10 cellular contexts compared by ENCODE assay signal in the genomic region with DNA sequence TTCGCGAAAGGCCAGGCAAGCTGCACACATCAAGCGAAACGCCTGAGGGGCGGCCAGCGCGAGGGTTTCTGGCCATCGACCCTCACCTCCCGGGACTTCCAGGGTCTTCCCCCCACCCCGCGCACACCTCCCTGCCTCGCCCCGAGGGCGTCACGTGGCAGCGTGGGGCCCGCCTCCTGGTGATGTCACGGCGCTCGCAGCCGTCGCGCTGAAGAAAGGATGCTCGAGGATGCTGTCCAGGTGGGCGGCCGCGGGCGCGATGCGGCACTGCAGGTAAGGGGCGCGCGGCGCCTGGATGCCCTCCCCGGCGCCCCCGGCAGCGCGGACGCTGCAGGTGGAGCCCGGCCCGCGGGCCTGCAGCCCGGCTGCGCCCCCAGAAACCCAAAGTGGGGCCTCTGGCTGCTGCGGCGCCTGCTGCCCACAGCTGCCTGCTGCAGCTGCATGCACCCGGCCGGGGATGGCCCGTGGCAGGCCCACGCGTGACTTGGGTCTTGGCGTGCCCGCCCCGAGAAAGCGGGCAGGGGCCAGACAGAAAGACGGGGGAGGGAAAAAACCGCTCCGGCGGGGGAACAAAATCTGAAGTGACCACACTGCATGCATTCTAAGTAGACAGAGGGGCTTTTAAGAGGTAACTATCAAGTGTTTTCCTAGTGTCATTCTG. TPM values are rescaled to one million over a fixed set of nuclear protein-coding genes. Genes with fewer than 3 reads are reported as not detected.
DNase-seq lines count a peak whose midpoint lies in the region; ATAC-seq and TF ChIP-seq lines count a peak whose summit lies in the region.
"Had no signal": no experiment of that assay in that cellular context is flagged by ENCODE, and none has a peak within 500 bp of the region (broad histone marks: within the 10 kb centered on the region; RNA-seq: fewer than 3 reads in every experiment).

No MANE protein-coding gene starts in this region.

- no peak for TF ChIP-seq POLR2A in prostate gland (IDR thresholded peaks at IDR 0.05)

- H3K9me3 ChIP-seq in iPS DF 6.9 (ENCODE audit: control insufficient read depth, insufficient read depth, low read length), result no peaks in the 10 kb centered on the region
- no peaks in the 10 kb centered on the region for H3K9me3 ChIP-seq in prostate gland
- H3K9me3 ChIP-seq: uterus had no signal

- intact Hi-C loops in activated naive CD4-positive, alpha-beta T cell treated with anti-CD3 and anti-CD28 coated beads for 36 hours (cut with micrococcal nuclease), result no loop called here
- intact Hi-C loops in prostate gland (cut with DNase I), result no loop called here

- TF ChIP-seq CTCF in prostate gland (IDR thresholded peaks at IDR 0.05), result no peak

- H3K4me3 ChIP-seq in iPS DF 6.9 (ENCODE audit: low read length) (peak overlapping the region; percentile 33; the same call in 1 of the 2 replicates), prostate gland (no peak overlapping the region)

- no CpG with 5 or more reads among the region's 60 CpGs for WGBS in iPS DF 6.9 (ENCODE audit: insufficient coverage, insufficient read length)
- WGBS in prostate gland, result 30% methylated on average over 13 of the region's 60 CpGs

- no peaks in the 10 kb centered on the region for H3K36me3 ChIP-seq in iPS DF 6.9 (ENCODE audit: control insufficient read depth, insufficient read depth, low read length)
- no peaks in the 10 kb centered on the region for H3K36me3 ChIP-seq in prostate gland
- H3K36me3 ChIP-seq: uterus had no signal

- peak; percentile 57 for ATAC-seq in HG03442 (IDR thresholded peaks at IDR 0.05; ENCODE audit: unreplicated experiment)
- peak; percentile 57 to 61 for ATAC-seq in stimulated activated naive B cell treated with anti-CD40 and anti-IgM and Interleukin-4, amounts not matched to agents 10 μg/mL and 1 μg/mL and 100 μg/mL, for 72 hours (replicated peaks)
- no peak for ATAC-seq in GM21529 (IDR thresholded peaks at IDR 0.05; ENCODE audit: unreplicated experiment)

- H3K4me3 Mint-ChIP-seq in activated naive CD4-positive, alpha-beta T cell treated with anti-CD3 and anti-CD28 coated beads for 36 hours, result no peak overlapping the region
- H3K4me3 Mint-ChIP-seq in stimulated activated naive B cell treated with anti-CD40 and anti-IgM and Interleukin-4, amounts not matched to agents 10 μg/mL and 1 μg/mL and 100 μg/mL, for 72 hours, result peak overlapping the region; percentile 81 to 85

- no peaks in the 10 kb centered on the region for H3K9me3 Mint-ChIP-seq in activated naive CD4-positive, alpha-beta T cell treated with anti-CD3 and anti-CD28 coated beads for 36 hours
- H3K9me3 Mint-ChIP-seq in stimulated activated naive B cell treated with anti-CD40 and anti-IgM and Interleukin-4, amounts not matched to agents 10 μg/mL and 1 μg/mL and 100 μg/mL, for 72 hours, result no peaks in the 10 kb centered on the region

- H3K27ac ChIP-seq in iPS DF 6.9 (ENCODE audit: low read length) (no peak overlapping the region), prostate gland (no peak overlapping the region)
- H3K27ac ChIP-seq: epithelial cell of prostate had no signal

- peaks cover 9% of the 10 kb centered on the region for H3K4me1 Mint-ChIP-seq in activated naive CD4-positive, alpha-beta T cell treated with anti-CD3 and anti-CD28 coated beads for 36 hours (ENCODE audit: low read depth)
- H3K4me1 Mint-ChIP-seq in stimulated activated naive B cell treated with anti-CD40 and anti-IgM and Interleukin-4, amounts not matched to agents 10 μg/mL and 1 μg/mL and 100 μg/mL, for 72 hours, result peaks cover 26 to 61% of the 10 kb centered on the region in 2 donors

- no peaks in the 10 kb centered on the region for H3K27me3 ChIP-seq in iPS DF 6.9 (ENCODE audit: control insufficient read depth, insufficient read depth, low read length)
- no peaks in the 10 kb centered on the region for H3K27me3 ChIP-seq in prostate gland (replicated peaks; ENCODE audit: insufficient read depth)

- CTCF ChIA-PET in activated naive CD4-positive, alpha-beta T cell treated with anti-CD3 and anti-CD28 coated beads for 36 hours (lab: Charles Lee), result no interaction called here

- DNase-seq in GM03348 (ENCODE audit: low spot score) (peak; percentile 54), iPS DF 6.9 (ENCODE audit: low read depth, low spot score) (no peak), NCI-H1048 (lab: John Stamatoyannopoulos, UW) (no peak), prostate gland (ENCODE audit: low spot score) (no peak)
- peak; percentile 13 for DNase-seq in activated naive CD4-positive, alpha-beta T cell treated with anti-CD3 and anti-CD28 coated beads for 36 hours
- peak; percentile 37 for DNase-seq in stimulated activated naive B cell treated with anti-CD40 and anti-IgM and Interleukin-4, amounts not matched to agents 10 μg/mL and 1 μg/mL and 100 μg/mL, for 72 hours

- H3K36me3 Mint-ChIP-seq in activated naive CD4-positive, alpha-beta T cell treated with anti-CD3 and anti-CD28 coated beads for 36 hours (ENCODE audit: low read depth), result no peaks in the 10 kb centered on the region
- peaks cover 20 to 22% of the 10 kb centered on the region in 2 donors for H3K36me3 Mint-ChIP-seq in stimulated activated naive B cell treated with anti-CD40 and anti-IgM and Interleukin-4, amounts not matched to agents 10 μg/mL and 1 μg/mL and 100 μg/mL, for 72 hours

- H3K27ac Mint-ChIP-seq in activated naive CD4-positive, alpha-beta T cell treated with anti-CD3 and anti-CD28 coated beads for 36 hours, result no peak overlapping the region
- peak overlapping the region; percentile 62 for H3K27ac Mint-ChIP-seq in stimulated activated naive B cell treated with anti-CD40 and anti-IgM and Interleukin-4, amounts not matched to agents 10 μg/mL and 1 μg/mL and 100 μg/mL, for 72 hours

- no peaks in the 10 kb centered on the region for H3K4me1 ChIP-seq in iPS DF 6.9 (ENCODE audit: control insufficient read depth, insufficient read depth, low read length)
- no peaks in the 10 kb centered on the region for H3K4me1 ChIP-seq in prostate gland (replicated peaks)
- H3K4me1 ChIP-seq: uterus had no signal

- H3K27me3 Mint-ChIP-seq in activated naive CD4-positive, alpha-beta T cell treated with anti-CD3 and anti-CD28 coated beads for 36 hours (ENCODE audit: low read depth), result peaks cover 38% of the 10 kb centered on the region
- H3K27me3 Mint-ChIP-seq in stimulated activated naive B cell treated with anti-CD40 and anti-IgM and Interleukin-4, amounts not matched to agents 10 μg/mL and 1 μg/mL and 100 μg/mL, for 72 hours, result peaks cover 0 to 24% of the 10 kb centered on the region in 2 donors

RNA-seq across cellular contexts. Expression of gene CLCN4, which starts 1.6 kb away (rescaled TPM):
- not detected for total RNA-seq in activated naive CD4-positive, alpha-beta T cell treated with anti-CD3 and anti-CD28 coated beads for 36 hours
- total RNA-seq in prostate gland, result 10 to 100 TPM in 1 of 2 donors, under 1 TPM in 1; 0.50 to 15.3 TPM

Comparison
In these comparisons a context has a peak if more than half of its experiments do, and no peak if none do; other contexts are left out.
1. DNase-seq: peak in GM03348 (single experiment), activated naive CD4-positive, alpha-beta T cell treated with anti-CD3 and anti-CD28 coated beads for 36 hours (single experiment) and stimulated activated naive B cell treated with anti-CD40 and anti-IgM and Interleukin-4, amounts not matched to agents 10 μg/mL and 1 μg/mL and 100 μg/mL, for 72 hours (single experiment); none in iPS DF 6.9 (single experiment), NCI-H1048 (single experiment) and prostate gland (single experiment).